ENCODE assay signal across 9 cellular contexts in the genomic region with DNA sequence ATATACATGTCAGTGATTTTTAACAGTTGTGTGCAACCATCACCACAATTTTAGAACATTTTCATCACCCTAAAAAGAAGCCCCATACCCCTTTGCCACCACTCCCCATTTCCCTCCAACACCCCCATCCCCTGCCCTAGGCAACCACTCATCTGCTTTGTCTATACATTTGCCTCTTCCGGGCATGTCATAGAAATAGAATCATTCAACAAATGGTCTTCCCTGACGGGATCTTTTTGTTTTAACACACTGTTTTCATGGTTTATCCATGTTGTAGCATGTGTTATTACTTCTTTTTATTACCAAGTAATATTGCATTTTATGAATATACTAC. TPM values are rescaled to one million over a fixed set of nuclear protein-coding genes. Genes with fewer than 3 reads are reported as not detected.
A peak's percentile ranks its signal among the peaks of the same experiment; 100 is the strongest.
DNase-seq lines count a peak whose midpoint lies in the region; ATAC-seq and TF ChIP-seq lines count a peak whose summit lies in the region.
"Had no signal": no experiment of that assay in that cellular context is flagged by ENCODE, and none has a peak within 500 bp of the region (broad histone marks: within the 10 kb centered on the region; RNA-seq: fewer than 3 reads in every experiment).

No MANE protein-coding gene starts in this region.

- H3K27me3 ChIP-seq in SU-DHL-6 (ENCODE audit: low read length) (no peaks in the 10 kb centered on the region), skeletal muscle satellite cell (ENCODE audit: control insufficient read depth, insufficient read depth, low read length) (no peaks in the 10 kb centered on the region)

- no peaks in the 10 kb centered on the region for H3K36me3 ChIP-seq in SU-DHL-6 (ENCODE audit: low read length)
- no peaks in the 10 kb centered on the region for H3K36me3 ChIP-seq in skeletal muscle satellite cell (ENCODE audit: insufficient read depth, low read length)

- no peak for TF ChIP-seq CTCF in SU-DHL-6 (IDR thresholded peaks at IDR 0.05; ENCODE audit: insufficient read depth, low read length, poor library complexity, severe bottlenecking)
- no peak for TF ChIP-seq CTCF in fibroblast of mammary gland (conservative IDR thresholded peaks at IDR 0.05; ENCODE audit: control insufficient read depth, insufficient read depth, low read depth, low read length)

- peak overlapping the region; percentile 48 for H3K4me3 ChIP-seq in SU-DHL-6 (ENCODE audit: insufficient read depth, low read length, poor library complexity, severe bottlenecking)
- peak overlapping the region; percentile 67 for H3K4me3 ChIP-seq in fibroblast of mammary gland (ENCODE audit: control insufficient read depth, low read depth, low read length)
- H3K4me3 ChIP-seq in skeletal muscle satellite cell (ENCODE audit: low read length), result peak overlapping the region; percentile 74

- no peaks in the 10 kb centered on the region for H3K9me2 ChIP-seq in SU-DHL-6 (replicated peaks; ENCODE audit: insufficient read depth, low read length)

- H3K9ac ChIP-seq in SU-DHL-6 (ENCODE audit: low read length) (peak overlapping the region; percentile 59), skeletal muscle satellite cell (ENCODE audit: low read depth, low read length) (peak overlapping the region; percentile 86)

- H3K9me3 ChIP-seq in SU-DHL-6 (ENCODE audit: insufficient read depth, low read length) (no peaks in the 10 kb centered on the region), skeletal muscle satellite cell (replicated peaks; ENCODE audit: low read length) (no peaks in the 10 kb centered on the region)

- peak overlapping the region; percentile 60 for H3K4me2 ChIP-seq in SU-DHL-6 (ENCODE audit: low read depth, low read length, poor library complexity, severe bottlenecking)
- H3K4me2 ChIP-seq in skeletal muscle satellite cell (ENCODE audit: low read length), result peak overlapping the region; percentile 89

- peak overlapping the region; percentile 80 for H2AFZ ChIP-seq in SU-DHL-6 (ENCODE audit: low read depth, low read length, severe bottlenecking)

- peaks cover 26% of the 10 kb centered on the region for H3K4me1 ChIP-seq in skeletal muscle satellite cell (ENCODE audit: control insufficient read depth, insufficient read depth, low read length)

- DNase-seq in fibroblast of mammary gland (ENCODE audit: low read depth) (no peak), activated gamma-delta T cell treated with Interleukin-2 at 50 U/mL for 16 hours (no peak), GM19238 (ENCODE audit: insufficient read length, low spot score) (no peak)
- DNase-seq: SHP77 treated with DMSO at 0.1 percent for 48 hours had no signal

- no peaks in the 10 kb centered on the region for H3F3A ChIP-seq in SU-DHL-6 (ENCODE audit: insufficient read depth)

- no peaks in the 10 kb centered on the region for H3K79me2 ChIP-seq in SU-DHL-6 (ENCODE audit: insufficient read depth, low read length)

- H4K20me1 ChIP-seq in SU-DHL-6 (ENCODE audit: low read depth, low read length), result no peaks in the 10 kb centered on the region

- ATAC-seq in GM19351 (IDR thresholded peaks at IDR 0.05; ENCODE audit: unreplicated experiment) (peak; percentile 1), GM21576 (IDR thresholded peaks at IDR 0.05; ENCODE audit: unreplicated experiment) (no peak), GM19023 (IDR thresholded peaks at IDR 0.05; ENCODE audit: unreplicated experiment) (no peak)

- H3K27ac ChIP-seq in SU-DHL-6 (ENCODE audit: low read depth, low read length), result no peak overlapping the region

RNA-seq across cellular contexts. Expression of gene VILL, which starts 4.0 kb away (rescaled TPM):
- total RNA-seq in skeletal muscle satellite cell (2012; rRNA removed), result 4.3 and 7.6 TPM in 2 replicates

RNA-seq across cellular contexts. Expression of gene PLCD1, which starts 34.8 kb away (rescaled TPM):
- total RNA-seq in skeletal muscle satellite cell (2012; rRNA removed), result 21.5 and 25.1 TPM in 2 replicates

RNA-seq across cellular contexts. Expression of gene DLEC1, which starts 44.4 kb away (rescaled TPM):
- under 0.01 TPM in 1 of 2 replicates, not detected in the other for total RNA-seq in skeletal muscle satellite cell (2012; rRNA removed)
